8 cellular contexts compared by ENCODE assay signal in the genomic region with DNA sequence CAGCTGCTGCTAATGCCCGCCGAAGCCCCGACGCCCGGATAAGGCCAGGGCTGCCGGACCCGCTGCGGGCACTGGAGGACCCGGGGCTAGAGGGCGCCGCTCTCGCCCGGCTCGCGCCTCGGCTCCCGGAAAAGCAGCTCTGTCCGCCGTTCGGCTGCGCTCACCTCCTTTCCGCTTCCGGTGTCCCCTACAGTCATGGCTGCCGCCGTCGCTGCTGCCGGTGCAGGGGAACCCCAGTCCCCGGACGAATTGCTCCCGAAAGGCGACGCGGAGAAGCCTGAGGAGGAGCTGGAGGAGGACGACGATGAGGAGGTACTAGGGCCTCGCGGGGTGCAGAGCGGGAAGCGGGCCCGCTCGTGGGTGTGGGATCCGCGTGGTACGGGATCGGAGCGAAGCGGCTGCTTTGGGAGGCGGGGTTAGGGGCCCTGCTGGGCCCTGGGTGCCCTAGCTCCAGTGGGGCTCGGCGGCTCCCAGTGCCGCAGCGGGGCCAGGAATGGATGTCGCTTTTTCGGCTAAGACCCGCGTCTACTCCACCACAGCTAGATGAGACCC. TPM values are rescaled to one million over a fixed set of nuclear protein-coding genes. Genes with fewer than 3 reads are reported as not detected.
A peak's percentile ranks its signal among the peaks of the same experiment; 100 is the strongest.
DNase-seq lines count a peak whose midpoint lies in the region; ATAC-seq and TF ChIP-seq lines count a peak whose summit lies in the region.

Gene TOMM22 (plus strand): TSS at position 174 of the 552 bp plus-strand sequence. CDS start 22 bp downstream, at position 196.

- H3K9ac ChIP-seq in liver (ENCODE audit: low read depth in 1 of 2, low read length in 2 of 2): peak within 1 kb of the TSS; percentile 85 to 89

- peak; percentile 29 to 92 (median 84) for DNase-seq in C1 segment of cervical spinal cord (lab: John Stamatoyannopoulos, UW)
- DNase-seq in GM19240 (ENCODE audit: insufficient read length, low spot score): peak; percentile 98
- DNase-seq in NCI-H69 (lab: John Stamatoyannopoulos, UW): peak; percentile 95
- DNase-seq in activated CD4-positive, alpha-beta T cell treated with anti-CD3 and anti-CD28 coated beads, Interleukin-2, amount 50 U/mL, for 24 hours (ENCODE audit: low read depth in 1 of 2, low spot score in 1 of 2): peak; percentile 65 to 80
- DNase-seq in dermis blood vessel endothelial cell: peak; percentile 92
- DNase-seq in stimulated activated CD4-positive, alpha-beta T cell treated with anti-CD3 and anti-CD28 coated beads, Interleukin-4, amount 100 ng/mL, for 4 hours: peak; percentile 79 to 81

- under 1% methylated on average over 56 of the region's 56 CpGs for WGBS in liver

- peak; percentile 40 for TF ChIP-seq CTCF in liver (IDR thresholded peaks at IDR 0.05; ENCODE audit: low read depth, low read length, missing input control)

- peak; percentile 63 to 73 for TF ChIP-seq RAD21 in liver (IDR thresholded peaks at IDR 0.05)

- peaks cover 4 to 34% (median 12%) of the 10 kb centered on the region in 4 donors for H3K36me3 ChIP-seq in liver (ENCODE audit: control insufficient read depth in 4 of 4, insufficient read depth in 3 of 4, low read depth in 1 of 4, low read length in 3 of 4)

- H3K4me1 ChIP-seq in liver (ENCODE audit: control insufficient read depth in 4 of 4, insufficient read depth in 4 of 4, low read length in 3 of 4): peaks cover 2 to 11% (median 8%) of the 10 kb centered on the region in 4 donors

- H3K9me3 ChIP-seq in liver (ENCODE audit: control insufficient read depth in 4 of 4, low read length in 3 of 4): no peaks in the 10 kb centered on the region

- H3K4me3 ChIP-seq in liver (ENCODE audit: low read depth in 1 of 3, low read length in 3 of 3): peak within 1 kb of the TSS; percentile 65 to 100 (median 74)

- no peaks in the 10 kb centered on the region for H3K27me3 ChIP-seq in liver (ENCODE audit: control insufficient read depth in 4 of 4, insufficient read depth in 4 of 4, low read length in 3 of 4)

- peak; percentile 64 for ATAC-seq in HG03457 (IDR thresholded peaks at IDR 0.05; ENCODE audit: unreplicated experiment)

- peak within 1 kb of the TSS; percentile 65 to 74 for H3K27ac ChIP-seq in liver (ENCODE audit: low read depth in 1 of 2, low read length in 2 of 2)

TF ChIP-seq in liver, 16 proteins besides CTCF, POLR2A, EP300 and RAD21:
- TF ChIP-seq MAX (IDR thresholded peaks at IDR 0.05) (peak; percentile 67), EGR1 (IDR thresholded peaks at IDR 0.05; ENCODE audit: low read depth in 2 of 2) (peak in 1 of 2 donors; percentile 57), FOXA2 (IDR thresholded peaks at IDR 0.05) (peak; percentile 12), YY1 (IDR thresholded peaks at IDR 0.05) (peak; percentile 99), HNF4G (IDR thresholded peaks at IDR 0.05) (peak; percentile 30), NR2F2 (IDR thresholded peaks at IDR 0.05) (peak; percentile 33), ATF3 (IDR thresholded peaks at IDR 0.05) (no peak), GABPA (IDR thresholded peaks at IDR 0.05 in 1 of 2, conservative IDR thresholded peaks at IDR 0.05 in 1 of 2) (peak; percentile 86 to 99), RXRA (IDR thresholded peaks at IDR 0.05) (peak in 1 of 2 donors; percentile 13), HNF4A (conservative IDR thresholded peaks at IDR 0.05) (peak in 1 of 2 donors; percentile 88), SP1 (IDR thresholded peaks at IDR 0.05) (peak; percentile 69), JUND (IDR thresholded peaks at IDR 0.05) (no peak), TAF1 (conservative IDR thresholded peaks at IDR 0.05) (no peak), REST (IDR thresholded peaks at IDR 0.05) (peak; percentile 76), FOXA1 (IDR thresholded peaks at IDR 0.05) (peak; percentile 35)
- TF ChIP-seq, protein P1, sequence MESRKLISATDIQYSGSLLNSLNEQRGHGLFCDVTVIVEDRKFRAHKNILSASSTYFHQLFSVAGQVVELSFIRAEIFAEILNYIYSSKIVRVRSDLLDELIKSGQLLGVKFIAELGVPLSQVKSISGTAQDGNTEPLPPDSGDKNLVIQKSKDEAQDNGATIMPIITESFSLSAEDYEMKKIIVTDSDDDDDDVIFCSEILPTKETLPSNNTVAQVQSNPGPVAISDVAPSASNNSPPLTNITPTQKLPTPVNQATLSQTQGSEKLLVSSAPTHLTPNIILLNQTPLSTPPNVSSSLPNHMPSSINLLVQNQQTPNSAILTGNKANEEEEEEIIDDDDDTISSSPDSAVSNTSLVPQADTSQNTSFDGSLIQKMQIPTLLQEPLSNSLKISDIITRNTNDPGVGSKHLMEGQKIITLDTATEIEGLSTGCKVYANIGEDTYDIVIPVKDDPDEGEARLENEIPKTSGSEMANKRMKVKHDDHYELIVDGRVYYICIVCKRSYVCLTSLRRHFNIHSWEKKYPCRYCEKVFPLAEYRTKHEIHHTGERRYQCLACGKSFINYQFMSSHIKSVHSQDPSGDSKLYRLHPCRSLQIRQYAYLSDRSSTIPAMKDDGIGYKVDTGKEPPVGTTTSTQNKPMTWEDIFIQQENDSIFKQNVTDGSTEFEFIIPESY (IDR thresholded peaks at IDR 0.05): peak; percentile 46

RNA-seq across cellular contexts. Expression of gene TOMM22, which starts in this region (rescaled TPM):
- 59.8 and 76.6 TPM in 2 replicates for total RNA-seq in dermis blood vessel endothelial cell
- 10 to 100 TPM; 20.2 to 20.8 TPM for total RNA-seq in liver
- 10 to 100 TPM; 21.9 to 44.3 TPM for polyA plus RNA-seq in liver

Comparison
In these comparisons a context has a peak if more than half of its experiments do, and no peak if none do; other contexts are left out.
1. Peak in every context shown above with its lines: DNase-seq, ATAC-seq, H3K4me3 ChIP-seq and H3K27ac ChIP-seq.